12 cellular contexts compared by ENCODE assay signal in genomic region chr17:46943218-46943510, GRCh38. TPM values are rescaled to one million over a fixed set of nuclear protein-coding genes. Genes with fewer than 3 reads are reported as not detected.
DNase-seq lines count a peak whose midpoint lies in the region; ATAC-seq and TF ChIP-seq lines count a peak whose summit lies in the region.
"Had no signal": no experiment of that assay in that cellular context is flagged by ENCODE, and none has a peak within 500 bp of the region (broad histone marks: within the 10 kb centered on the region; RNA-seq: fewer than 3 reads in every experiment).

No MANE protein-coding gene starts in this region.

- no CpG with 5 or more reads among the region's 2 CpGs for WGBS in neuronal stem cell (ENCODE audit: extremely low coverage in 2 of 2, insufficient read length in 2 of 2, insufficient replicate concordance in 1 of 2), 2 donors

- H2BK12ac ChIP-seq in neuronal stem cell (ENCODE audit: low read length), result peak overlapping the region; percentile 14

- H3K4me3 ChIP-seq in dorsolateral prefrontal cortex (peak overlapping the region in 6 of 59 donors; percentile 5 to 34 (median 12)), neuronal stem cell (ENCODE audit: low read length in 2 of 2) (no peak overlapping the region)
- H3K4me3 ChIP-seq: coronary artery had no signal

- H3K36me3 ChIP-seq in neuronal stem cell (replicated peaks in 1 of 2; ENCODE audit: control insufficient read depth in 2 of 2, insufficient read depth in 2 of 2, low read length in 2 of 2), result peaks cover 14 to 31% of the 10 kb centered on the region in 2 donors

- ATAC-seq in CD4-positive, alpha-beta T cell (ENCODE audit: poor library complexity), result no peak
- ATAC-seq in HG03095 (IDR thresholded peaks at IDR 0.05; ENCODE audit: unreplicated experiment), result no peak
- ATAC-seq in GM21786 (IDR thresholded peaks at IDR 0.05; ENCODE audit: unreplicated experiment), result no peak

- no peak overlapping the region for H2BK15ac ChIP-seq in neuronal stem cell (ENCODE audit: low read length)

- H3K27me3 Mint-ChIP-seq in CD4-positive, alpha-beta T cell, result no peaks in the 10 kb centered on the region
- peaks cover 7% of the 10 kb centered on the region for H3K27me3 Mint-ChIP-seq in HFFc6 (ENCODE audit: insufficient read depth)

- H2AFZ ChIP-seq in neuronal stem cell (ENCODE audit: low read length), result no peak overlapping the region

- H3K36me3 Mint-ChIP-seq in CD4-positive, alpha-beta T cell (ENCODE audit: low read depth), result peaks cover 30% of the 10 kb centered on the region
- peaks cover 20% of the 10 kb centered on the region for H3K36me3 Mint-ChIP-seq in HFFc6 (ENCODE audit: low read depth)

- no peak overlapping the region for H3K4ac ChIP-seq in neuronal stem cell (ENCODE audit: low read length)

- H3K9ac ChIP-seq in neuronal stem cell (ENCODE audit: low read depth, low read length, poor library complexity), result no peak overlapping the region

- no peak overlapping the region for H3K14ac ChIP-seq in neuronal stem cell (ENCODE audit: low read length)

- POLR2A ChIA-PET in CD4-positive, alpha-beta T cell (lab: Charles Lee), result no interaction called here

- no peak for TF ChIP-seq CTCF in CD4-positive, alpha-beta T cell (IDR thresholded peaks at IDR 0.05)
- TF ChIP-seq CTCF in HFFc6 (IDR thresholded peaks at IDR 0.05), result no peak
- peak in 1 of 56 donors; percentile 3 for TF ChIP-seq CTCF in dorsolateral prefrontal cortex (IDR thresholded peaks at IDR 0.05 in 54 of 56, conservative IDR thresholded peaks at IDR 0.05 in 2 of 56; ENCODE audit: low read depth in 1 of 56, partially characterized antibody in 56 of 56)

- peaks cover 14 to 20% of the 10 kb centered on the region in 2 donors for H3K4me1 ChIP-seq in neuronal stem cell (ENCODE audit: control insufficient read depth in 2 of 2, insufficient read depth in 1 of 2, low read depth in 1 of 2, low read length in 2 of 2)

- H2BK5ac ChIP-seq in neuronal stem cell (ENCODE audit: low read length), result no peak overlapping the region

- peaks cover 28% of the 10 kb centered on the region for H3K4me1 Mint-ChIP-seq in CD4-positive, alpha-beta T cell (ENCODE audit: low read depth)
- H3K4me1 Mint-ChIP-seq in HFFc6 (ENCODE audit: low read depth), result peaks cover 27% of the 10 kb centered on the region

- peak overlapping the region; percentile 47 for H3K27ac Mint-ChIP-seq in CD4-positive, alpha-beta T cell
- peak overlapping the region; percentile 62; the same call in 1 of the 2 replicates for H3K27ac Mint-ChIP-seq in HFFc6
- H3K27ac Mint-ChIP-seq: activated T-helper 2 cell treated with anti-CD3 and anti-CD28 coated beads, Interferon-gamma antibody, Interleukin-2, Interleukin-4, amounts not matched to agents 10 μg/mL and 5 μg/mL and 100 μg/mL, durations not matched to agents 14 hours and 24 hours and 36 hours had no signal

- H3K4me3 Mint-ChIP-seq in CD4-positive, alpha-beta T cell, result no peak overlapping the region
- peak overlapping the region; percentile 70 for H3K4me3 Mint-ChIP-seq in HFFc6

- no peak overlapping the region for H2BK120ac ChIP-seq in neuronal stem cell (ENCODE audit: low read depth, low read length)

- no peaks in the 10 kb centered on the region for H3K79me1 ChIP-seq in neuronal stem cell (ENCODE audit: low read depth, low read length)

- intact Hi-C loops in CD4-positive, alpha-beta T cell (cut with DNase I, micrococcal nuclease), result loop anchor here (5.0 to 10.0 kb wide), 3 partner anchors 182 to 674 kb away; no protein-coding TSS in a partner anchor
- intact Hi-C loops in dorsolateral prefrontal cortex (cut with DNase I), result loop anchor here (1.0 to 2.0 kb wide), 2 partner anchors 58 kb away; no protein-coding TSS in a partner anchor

- no peak overlapping the region for H3K27ac ChIP-seq in CD4-positive, alpha-beta T cell (ENCODE audit: low read depth, low read length)
- H3K27ac ChIP-seq in dorsolateral prefrontal cortex (peak overlapping the region in 57 of 59 donors; percentile 12 to 90 (median 72)), neuronal stem cell (replicated peaks; ENCODE audit: low read length) (no peak overlapping the region)
- H3K27ac ChIP-seq: coronary artery had no signal

- CTCF ChIA-PET in CD4-positive, alpha-beta T cell (lab: Charles Lee), result no interaction called here

- H3K4me2 ChIP-seq in neuronal stem cell (ENCODE audit: insufficient read depth, low read length, poor library complexity, severe bottlenecking), result no peak overlapping the region

- H3K23ac ChIP-seq in neuronal stem cell (ENCODE audit: low read depth, low read length, poor library complexity), result peak overlapping the region; percentile 19

- no peak overlapping the region for H4K91ac ChIP-seq in neuronal stem cell (ENCODE audit: low read depth, low read length, poor library complexity)

- peak overlapping the region; percentile 11 for H3K18ac ChIP-seq in neuronal stem cell (ENCODE audit: low read length)

- H2AK5ac ChIP-seq in neuronal stem cell (ENCODE audit: low read depth, low read length), result peak overlapping the region; percentile 16

- H3K9me3 ChIP-seq in CD4-positive, alpha-beta T cell (ENCODE audit: control insufficient read depth, low read length), result no peaks in the 10 kb centered on the region
- H3K9me3 ChIP-seq in neuronal stem cell (replicated peaks in 1 of 2; ENCODE audit: control insufficient read depth in 2 of 2, insufficient read depth in 1 of 2, low read depth in 1 of 2, low read length in 2 of 2), result no peaks in the 10 kb centered on the region

- H4K8ac ChIP-seq in neuronal stem cell (ENCODE audit: low read depth, low read length), result no peak overlapping the region

- DNase-seq in CD4-positive, alpha-beta T cell, result no peak
- DNase-seq in HFFc6 (no peak), dorsolateral prefrontal cortex (no peak), neuronal stem cell (ENCODE audit: low spot score) (no peak), NCI-H1694 treated with DMSO at 0.1 percent for 48 hours (lab: John Stamatoyannopoulos, UW) (no peak)

- H3K9me3 Mint-ChIP-seq in CD4-positive, alpha-beta T cell, result no peaks in the 10 kb centered on the region
- H3K9me3 Mint-ChIP-seq in HFFc6, result no peaks in the 10 kb centered on the region
- H3K9me3 Mint-ChIP-seq: activated T-helper 2 cell treated with anti-CD3 and anti-CD28 coated beads, Interferon-gamma antibody, Interleukin-2, Interleukin-4, amounts not matched to agents 10 μg/mL and 5 μg/mL and 100 μg/mL, durations not matched to agents 14 hours and 24 hours and 36 hours had no signal

- no peaks in the 10 kb centered on the region for H3K27me3 ChIP-seq in CD4-positive, alpha-beta T cell (ENCODE audit: control insufficient read depth, insufficient read depth, low read length)
- H3K27me3 ChIP-seq in dorsolateral prefrontal cortex (no peaks in the 10 kb centered on the region), neuronal stem cell (ENCODE audit: control insufficient read depth in 3 of 3, insufficient read depth in 3 of 3, low read depth in 1 of 3, low read length in 3 of 3) (no peaks in the 10 kb centered on the region)

RNA-seq across cellular contexts. Expression of gene GOSR2, which starts 20.2 kb away (rescaled TPM):
- 10 to 100 TPM; 46.6 to 51.7 TPM for total RNA-seq in CD4-positive, alpha-beta T cell
- total RNA-seq in HFFc6 (2021; fragmentation: NEBNext Ultra II Directional; extraction: Animal tissue kit (Norgen Biotek cat#: 25700)), result 10 to 100 TPM; 63.6 to 75.9 (median 66.3) TPM
- total RNA-seq in dorsolateral prefrontal cortex, result 10 to 100 TPM; 50.9 to 76.8 (median 64.0) TPM
- 19.9 TPM for polyA plus RNA-seq in neuronal stem cell (2013, experiment 1 of 2)
- polyA plus RNA-seq in neuronal stem cell (2013, experiment 2 of 2), result 21.0 TPM

RNA-seq across cellular contexts. Expression of gene RPRML, which starts 35.9 kb away (rescaled TPM):
- not detected for total RNA-seq in CD4-positive, alpha-beta T cell
- total RNA-seq in HFFc6 (2021; fragmentation: NEBNext Ultra II Directional; extraction: Animal tissue kit (Norgen Biotek cat#: 25700)), result not detected
- 10 to 100 TPM; 10.9 to 46.6 (median 25.4) TPM for total RNA-seq in dorsolateral prefrontal cortex
- 1.5 TPM for polyA plus RNA-seq in neuronal stem cell (2013, experiment 1 of 2)
- 1.5 TPM for polyA plus RNA-seq in neuronal stem cell (2013, experiment 2 of 2)
- total RNA-seq: activated T-helper 2 cell treated with anti-CD3 and anti-CD28 coated beads, Interferon-gamma antibody, Interleukin-2, Interleukin-4, amounts not matched to agents 10 μg/mL and 5 μg/mL and 100 μg/mL, durations not matched to agents 14 hours and 24 hours and 36 hours; HT-29; NCI-H460 had no signal
- polyA plus RNA-seq: keratinocyte had no signal

Comparison
In these comparisons a context has a peak if more than half of its experiments do, and no peak if none do; other contexts are left out.
1. H3K27ac ChIP-seq: peak in dorsolateral prefrontal cortex (57 of 59); none in CD4-positive, alpha-beta T cell (single experiment) and neuronal stem cell (single experiment).
2. RNA of gene RPRML, which starts 35.9 kb away (total RNA-seq): 10.9 to 46.6 TPM in dorsolateral prefrontal cortex; not detected in CD4-positive, alpha-beta T cell and not detected in HFFc6; every median in the first group is over 10 times any median in the second.